ENCODE assay signal across 2 cellular contexts in genomic region chr9:111662851-111663823, GRCh38.
TF ChIP-seq lines count a peak whose summit lies in the region.

No MANE protein-coding gene starts in this region.

TF ChIP-seq in SK-N-SH, 30 proteins besides CTCF, POLR2A, EP300 and RAD21 (continued from another document):
- TF ChIP-seq MAX (IDR thresholded peaks at IDR 0.05; ENCODE audit: low read depth), result no peak
- no peak for TF ChIP-seq USF2 (IDR thresholded peaks at IDR 0.05; ENCODE audit: borderline replicate concordance, low read depth, low read length)
- no peak for TF ChIP-seq FOSL2 (IDR thresholded peaks at IDR 0.05; ENCODE audit: borderline replicate concordance, low read depth)
TF ChIP-seq in SK-N-SH: peak in this region for 0.

TF ChIP-seq in SK-N-SH treated with all-trans-retinoic acid at 6 μM for 48 hours, 23 proteins besides CTCF, POLR2A, EP300 and RAD21 (continued from another document):
- TF ChIP-seq CSRNP3 (CRISPR knock-in tag; IDR thresholded peaks at IDR 0.05) (no peak), ISL1 (CRISPR knock-in tag; IDR thresholded peaks at IDR 0.05) (no peak), GLIS3 (CRISPR knock-in tag; IDR thresholded peaks at IDR 0.05) (no peak), ZFP3 (CRISPR knock-in tag; IDR thresholded peaks at IDR 0.05) (no peak), PATZ1 (CRISPR knock-in tag; IDR thresholded peaks at IDR 0.05; ENCODE audit: borderline replicate concordance) (no peak), ZNF8 (CRISPR knock-in tag; IDR thresholded peaks at IDR 0.05) (no peak), TCF4 (CRISPR knock-in tag; IDR thresholded peaks at IDR 0.05; ENCODE audit: borderline replicate concordance) (no peak), TSHZ2 (CRISPR knock-in tag; IDR thresholded peaks at IDR 0.05) (no peak), CREB5 (CRISPR knock-in tag; IDR thresholded peaks at IDR 0.05; ENCODE audit: low read depth) (no peak)
TF ChIP-seq in SK-N-SH treated with all-trans-retinoic acid at 6 μM for 48 hours: peak in this region for 0.
